In the genomic region with DNA sequence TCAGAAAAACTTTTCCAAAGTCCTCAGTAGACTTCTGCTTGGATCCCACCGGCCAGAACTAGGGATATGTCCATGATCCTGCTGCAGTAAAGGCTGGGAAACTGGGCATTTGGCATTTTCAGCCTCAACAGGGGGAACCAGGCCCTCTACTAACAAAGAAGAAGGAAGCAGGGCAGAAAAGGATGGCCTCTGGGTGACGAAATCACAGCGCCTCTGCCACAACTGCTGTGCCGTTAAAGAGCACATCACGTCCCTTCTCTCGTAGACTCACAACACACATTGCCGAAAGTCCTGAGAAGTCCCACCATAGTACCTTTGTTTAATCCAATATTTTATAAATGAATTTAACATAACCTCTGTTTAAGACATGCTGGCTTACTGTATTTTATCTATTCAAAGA, we compare ENCODE assay signal across 23 cellular contexts. TPM values are rescaled to one million over a fixed set of nuclear protein-coding genes. Genes with fewer than 3 reads are reported as not detected.
"Had no signal": no experiment of that assay in that cellular context is flagged by ENCODE, and none has a peak within 500 bp of the region (broad histone marks: within the 10 kb centered on the region; RNA-seq: fewer than 3 reads in every experiment).

No MANE protein-coding gene starts in this region.

- H3K9me3 ChIP-seq: breast epithelium, SJSA1 had no signal

- H3K36me3 ChIP-seq: breast epithelium had no signal

- H3K4me1 ChIP-seq: breast epithelium had no signal

- ATAC-seq: activated CD8-positive, alpha-beta T cell treated with anti-CD3 and anti-CD28 coated beads, Interleukin-2, amount 10 ng/mL, durations not matched to agents 7 days and 5 days; Panc1; Right ventricle myocardium inferior; SK-N-SH treated with all-trans-retinoic acid at 6 μM for 48 hours; T-cell had no signal

- DNase-seq: activated CD4-positive, alpha-beta T cell treated with anti-CD3 and anti-CD28 coated beads for 48 hours; activated CD4-positive, alpha-beta T cell treated with anti-CD3 and anti-CD28 coated beads, Interleukin-2, amount 50 U/mL, for 4 hours; activated CD8-positive, alpha-beta memory T cell treated with anti-CD3 and anti-CD28 coated beads, Interleukin-2, amount 50 U/mL, for 48 hours; activated CD8-positive, alpha-beta T cell treated with anti-CD3 and anti-CD28 coated beads, Interleukin-2, amount 10 ng/mL, durations not matched to agents 7 days and 5 days; activated naive CD4-positive, alpha-beta T cell; activated T-cell treated with anti-CD3 and anti-CD28 coated beads, Interleukin-2, amount 50 U/mL, for 1 hour; central memory CD4-positive, alpha-beta T cell; NCI-H1105 treated with DMSO at 0.1 percent for 48 hours; NCI-H187; NCI-H2081; NCI-H510A treated with DMSO at 0.1 percent for 48 hours; NK-92 treated with Interleukin-12 subunit alpha and Interleukin-12 subunit beta, amount 100 ng/mL, for 24 hours; OCI-M1; RPMI8226; T-cell; T-helper 2 cell; T1000 had no signal

- H3K27ac ChIP-seq: breast epithelium, SJSA1, VCaP had no signal

- H3K27me3 ChIP-seq: breast epithelium, SJSA1 had no signal

- H3K4me3 ChIP-seq: breast epithelium, SJSA1 had no signal

RNA-seq across cellular contexts. Expression of a gene that starts 10.4 kb away (rescaled TPM):
- total RNA-seq: activated CD8-positive, alpha-beta T cell treated with anti-CD3 and anti-CD28 coated beads, Interleukin-2, amount 10 ng/mL, durations not matched to agents 7 days and 5 days had no signal
